ENCODE assay signal across 28 cellular contexts in the genomic region with DNA sequence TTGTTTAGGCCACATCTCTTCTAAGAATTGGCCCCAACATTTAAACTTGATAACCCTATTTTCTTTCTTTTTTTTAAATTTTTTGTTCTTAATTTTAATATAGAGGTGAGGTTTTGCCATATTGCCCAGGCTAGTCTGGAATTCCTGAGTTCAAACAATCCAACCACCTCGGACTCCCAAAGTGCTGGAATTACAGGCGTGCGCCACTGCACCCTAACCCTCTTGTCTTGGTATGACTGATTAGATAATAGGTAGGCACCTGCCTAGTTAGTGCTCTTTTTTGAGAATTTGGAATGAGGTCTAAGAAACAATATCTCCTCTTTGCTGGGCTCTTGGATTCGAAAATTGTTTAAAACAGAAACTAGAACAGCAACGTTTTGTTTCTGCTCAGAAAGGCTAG.
"Had no signal": no experiment of that assay in that cellular context is flagged by ENCODE, and none has a peak within 500 bp of the region (broad histone marks: within the 10 kb centered on the region; RNA-seq: fewer than 3 reads in every experiment).

No MANE protein-coding gene starts in this region.

- H3K27me3 Mint-ChIP-seq: activated CD4-positive, alpha-beta T cell treated with anti-CD3 and anti-CD28 coated beads for 36 hours; activated CD4-positive, alpha-beta T cell treated with anti-CD3 and anti-CD28 coated beads, Interleukin-2, amount 10 ng/mL, durations not matched to agents 24 days and 14 days; activated CD8-positive, alpha-beta memory T cell treated with anti-CD3 and anti-CD28 coated beads, Interleukin-2, amount 10 ng/mL, durations not matched to agents 7 days and 5 days; brain had no signal

- H3K9me3 Mint-ChIP-seq: activated CD4-positive, alpha-beta memory T cell treated with anti-CD3 and anti-CD28 coated beads for 36 hours; activated CD4-positive, alpha-beta T cell treated with anti-CD3 and anti-CD28 coated beads, Interleukin-2, amount 10 ng/mL, durations not matched to agents 24 days and 14 days; activated naive CD4-positive, alpha-beta T cell treated with anti-CD3 and anti-CD28 coated beads for 36 hours; activated naive CD4-positive, alpha-beta T cell treated with anti-CD3 and anti-CD28 coated beads, Interleukin-2, amount 50 U/mL, for 72 hours; activated naive CD8-positive, alpha-beta T cell treated with anti-CD3 and anti-CD28 coated beads, Interleukin-2, amount 10 ng/mL, durations not matched to agents 7 days and 5 days; activated T-helper 1 cell treated with anti-CD3 and anti-CD28 coated beads, Interleukin-12 subunit alpha, Interleukin-12 subunit beta, Interleukin-2, Interleukin-4 antibody, amounts not matched to agents 30 ng/mL and 10 ng/mL and 1 ng/mL, durations not matched to agents 14 hours and 24 hours and 36 hours; activated T-helper 2 cell treated with anti-CD3 and anti-CD28 coated beads, Interferon-gamma antibody, Interleukin-2, Interleukin-4, amounts not matched to agents 10 μg/mL and 5 μg/mL and 100 μg/mL, durations not matched to agents 14 hours and 24 hours and 36 hours had no signal

- H3K4me1 ChIP-seq: ascending aorta, breast epithelium, colonic mucosa had no signal

- H3K27ac Mint-ChIP-seq: activated CD4-positive, alpha-beta memory T cell treated with anti-CD3 and anti-CD28 coated beads for 36 hours; activated CD4-positive, alpha-beta T cell treated with anti-CD3 and anti-CD28 coated beads for 36 hours; activated CD4-positive, alpha-beta T cell treated with anti-CD3 and anti-CD28 coated beads, Interleukin-2, amount 10 ng/mL, durations not matched to agents 24 days and 14 days; activated CD8-positive, alpha-beta memory T cell treated with anti-CD3 and anti-CD28 coated beads, Interleukin-2, amount 10 ng/mL, durations not matched to agents 7 days and 5 days; activated CD8-positive, alpha-beta T cell treated with anti-CD3 and anti-CD28 coated beads, Interleukin-2, amount 10 ng/mL, durations not matched to agents 7 days and 5 days; activated naive CD4-positive, alpha-beta T cell treated with anti-CD3 and anti-CD28 coated beads for 36 hours; activated naive CD4-positive, alpha-beta T cell treated with anti-CD3 and anti-CD28 coated beads, Interleukin-2, amount 50 U/mL, for 72 hours; activated naive CD8-positive, alpha-beta T cell treated with anti-CD3 and anti-CD28 coated beads, Interleukin-2, amount 10 ng/mL, durations not matched to agents 7 days and 5 days; activated T-helper 1 cell treated with anti-CD3 and anti-CD28 coated beads, Interleukin-12 subunit alpha, Interleukin-12 subunit beta, Interleukin-2, Interleukin-4 antibody, amounts not matched to agents 30 ng/mL and 10 ng/mL and 1 ng/mL, durations not matched to agents 14 hours and 24 hours and 36 hours; activated T-helper 2 cell treated with anti-CD3 and anti-CD28 coated beads, Interferon-gamma antibody, Interleukin-2, Interleukin-4, amounts not matched to agents 10 μg/mL and 5 μg/mL and 100 μg/mL, durations not matched to agents 14 hours and 24 hours and 36 hours; brain; endodermal cell had no signal

- H3K4me3 Mint-ChIP-seq: activated CD4-positive, alpha-beta memory T cell treated with anti-CD3 and anti-CD28 coated beads for 36 hours; activated CD4-positive, alpha-beta T cell treated with anti-CD3 and anti-CD28 coated beads for 36 hours; activated CD4-positive, alpha-beta T cell treated with anti-CD3 and anti-CD28 coated beads, Interleukin-2, amount 10 ng/mL, durations not matched to agents 24 days and 14 days; activated CD8-positive, alpha-beta memory T cell treated with anti-CD3 and anti-CD28 coated beads, Interleukin-2, amount 10 ng/mL, durations not matched to agents 7 days and 5 days; activated CD8-positive, alpha-beta T cell treated with anti-CD3 and anti-CD28 coated beads, Interleukin-2, amount 10 ng/mL, durations not matched to agents 7 days and 5 days; activated naive CD4-positive, alpha-beta T cell treated with anti-CD3 and anti-CD28 coated beads for 36 hours; activated naive CD8-positive, alpha-beta T cell treated with anti-CD3 and anti-CD28 coated beads, Interleukin-2, amount 10 ng/mL, durations not matched to agents 7 days and 5 days; activated T-helper 1 cell treated with anti-CD3 and anti-CD28 coated beads, Interleukin-12 subunit alpha, Interleukin-12 subunit beta, Interleukin-2, Interleukin-4 antibody, amounts not matched to agents 30 ng/mL and 10 ng/mL and 1 ng/mL, durations not matched to agents 14 hours and 24 hours and 36 hours; brain; endodermal cell had no signal

- H3K27me3 ChIP-seq: ascending aorta, breast epithelium, cardiac muscle cell, colonic mucosa had no signal

- ATAC-seq: activated CD4-positive, alpha-beta T cell treated with anti-CD3 and anti-CD28 coated beads for 36 hours; activated CD8-positive, alpha-beta memory T cell treated with anti-CD3 and anti-CD28 coated beads, Interleukin-2, amount 10 ng/mL, durations not matched to agents 7 days and 5 days; activated CD8-positive, alpha-beta T cell treated with anti-CD3 and anti-CD28 coated beads, Interleukin-2, amount 10 ng/mL, durations not matched to agents 7 days and 5 days; activated naive CD4-positive, alpha-beta T cell treated with anti-CD3 and anti-CD28 coated beads, Interleukin-2, amount 50 U/mL, for 72 hours; esophagus mucosa had no signal

- H3K9me3 ChIP-seq: ascending aorta, breast epithelium, colonic mucosa had no signal

- H3K27ac ChIP-seq: ascending aorta, breast epithelium, cardiac muscle cell, colonic mucosa had no signal

- H3K36me3 Mint-ChIP-seq: activated CD4-positive, alpha-beta memory T cell treated with anti-CD3 and anti-CD28 coated beads for 36 hours; activated CD8-positive, alpha-beta memory T cell treated with anti-CD3 and anti-CD28 coated beads, Interleukin-2, amount 10 ng/mL, durations not matched to agents 7 days and 5 days; activated naive CD4-positive, alpha-beta T cell treated with anti-CD3 and anti-CD28 coated beads, Interleukin-2, amount 50 U/mL, for 72 hours; activated naive CD8-positive, alpha-beta T cell treated with anti-CD3 and anti-CD28 coated beads, Interleukin-2, amount 10 ng/mL, durations not matched to agents 7 days and 5 days; brain had no signal

- H3K36me3 ChIP-seq: ascending aorta, breast epithelium, cardiac muscle cell, colonic mucosa had no signal

- H3K4me1 Mint-ChIP-seq: activated CD4-positive, alpha-beta T cell treated with anti-CD3 and anti-CD28 coated beads for 36 hours; activated CD4-positive, alpha-beta T cell treated with anti-CD3 and anti-CD28 coated beads, Interleukin-2, amount 10 ng/mL, durations not matched to agents 24 days and 14 days; activated CD8-positive, alpha-beta memory T cell treated with anti-CD3 and anti-CD28 coated beads, Interleukin-2, amount 10 ng/mL, durations not matched to agents 7 days and 5 days; activated naive CD8-positive, alpha-beta T cell treated with anti-CD3 and anti-CD28 coated beads, Interleukin-2, amount 10 ng/mL, durations not matched to agents 7 days and 5 days; brain; endodermal cell had no signal

- DNase-seq: activated CD4-positive, alpha-beta memory T cell treated with anti-CD3 and anti-CD28 coated beads for 36 hours; activated CD4-positive, alpha-beta T cell treated with anti-CD3 and anti-CD28 coated beads for 36 hours; activated CD4-positive, alpha-beta T cell treated with anti-CD3 and anti-CD28 coated beads, Interleukin-2, amount 10 ng/mL, durations not matched to agents 24 days and 14 days; activated CD4-positive, CD25-positive, alpha-beta regulatory T cell; activated CD4-positive, CD25-positive, alpha-beta regulatory T cell treated with anti-CD3 and anti-CD28 coated beads, Interleukin-2, amount 50 U/mL, for 72 hours; activated CD8-positive, alpha-beta memory T cell treated with anti-CD3 and anti-CD28 coated beads, Interleukin-2, amount 10 ng/mL, durations not matched to agents 7 days and 5 days; activated CD8-positive, alpha-beta memory T cell treated with anti-CD3 and anti-CD28 coated beads, Interleukin-2, amount 50 U/mL, for 4 hours; activated CD8-positive, alpha-beta T cell treated with anti-CD3 and anti-CD28 coated beads, Interleukin-2, amount 10 ng/mL, durations not matched to agents 7 days and 5 days; activated effector memory CD4-positive, alpha-beta T cell treated with anti-CD3 and anti-CD28 coated beads, Interleukin-2, amount 50 U/mL, for 16 hours; activated naive CD4-positive, alpha-beta T cell treated with anti-CD3 and anti-CD28 coated beads for 36 hours; activated naive CD8-positive, alpha-beta T cell treated with anti-CD3 and anti-CD28 coated beads, Interleukin-2, amount 10 ng/mL, durations not matched to agents 7 days and 5 days; activated T-cell treated with anti-CD3 and anti-CD28 coated beads, Interleukin-2, amount 50 U/mL, for 1 hour; activated T-cell treated with anti-CD3 and anti-CD28 coated beads, Interleukin-2, amount 50 U/mL, for 48 hours; central memory CD4-positive, alpha-beta T cell; cerebellar nuclear complex; colonic mucosa; effector CD8-positive, alpha-beta T cell; endodermal cell; foreskin fibroblast; T-helper 2 cell had no signal

- H3K4me3 ChIP-seq: ascending aorta, breast epithelium, cardiac muscle cell, colonic mucosa had no signal
